In the genomic region with DNA sequence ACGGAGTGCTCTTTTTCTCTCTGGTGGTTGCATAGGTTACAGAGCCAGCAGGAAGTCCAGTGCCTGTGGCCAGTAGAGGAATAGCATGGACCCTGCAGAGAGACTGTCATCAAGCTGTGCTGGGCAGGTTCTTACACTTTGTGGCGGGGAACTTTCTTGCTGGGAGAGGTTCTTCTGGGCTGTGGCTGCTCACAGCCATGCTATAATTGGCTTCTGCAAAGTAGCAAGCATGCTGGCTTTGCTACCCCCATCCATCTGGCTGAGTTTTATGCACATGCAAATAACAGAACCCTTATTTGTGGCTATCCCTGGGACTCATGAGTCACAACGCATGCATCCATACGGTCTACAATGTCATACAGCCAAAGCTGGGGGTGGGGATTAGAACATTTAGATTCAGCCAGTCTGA, we compare ENCODE assay signal across 14 cellular contexts.
DNase-seq lines count a peak whose midpoint lies in the region; ATAC-seq and TF ChIP-seq lines count a peak whose summit lies in the region.
"Had no signal": no experiment of that assay in that cellular context is flagged by ENCODE, and none has a peak within 500 bp of the region (broad histone marks: within the 10 kb centered on the region; RNA-seq: fewer than 3 reads in every experiment).

No MANE protein-coding gene starts in this region.

- no peaks in the 10 kb centered on the region for H3K79me2 ChIP-seq in neural progenitor cell (ENCODE audit: low read depth)

- H3K4me1 ChIP-seq in neural progenitor cell = peaks cover 12% of the 10 kb centered on the region

- DNase-seq in ELF-1 (ENCODE audit: low read depth, low spot score) (peak; percentile 37), NCI-H69 (lab: John Stamatoyannopoulos, UW) (peak; percentile 90), epithelial cell of esophagus (ENCODE audit: low read depth) (peak; percentile 5), neural progenitor cell (ENCODE audit: low spot score) (peak; percentile 45), 8988T (no peak)
- no peak for DNase-seq in stimulated activated naive B cell treated with anti-CD40 and anti-IgM and Interleukin-4, amounts not matched to agents 10 μg/mL and 1 μg/mL and 100 μg/mL, for 72 hours
- DNase-seq: DND-41, naive B cell, NCI-H1930, T-helper 2 cell had no signal

- H3K27me3 ChIP-seq in neural progenitor cell = no peaks in the 10 kb centered on the region

- no peak overlapping the region for H3K9ac ChIP-seq in neural progenitor cell

- H3K4me3 ChIP-seq in epithelial cell of esophagus (ENCODE audit: low read length) = no peak overlapping the region
- H3K4me3 ChIP-seq in neural progenitor cell = no peak overlapping the region

- no peaks in the 10 kb centered on the region for H3K9me3 ChIP-seq in neural progenitor cell (ENCODE audit: low read depth)

- H3K9me3 Mint-ChIP-seq in neural progenitor cell = no peaks in the 10 kb centered on the region
- no peaks in the 10 kb centered on the region for H3K9me3 Mint-ChIP-seq in stimulated activated naive B cell treated with anti-CD40 and anti-IgM and Interleukin-4, amounts not matched to agents 10 μg/mL and 1 μg/mL and 100 μg/mL, for 72 hours
- H3K9me3 Mint-ChIP-seq: activated T-helper 1 cell treated with anti-CD3 and anti-CD28 coated beads, Interleukin-12 subunit alpha, Interleukin-12 subunit beta, Interleukin-2, Interleukin-4 antibody, amounts not matched to agents 30 ng/mL and 10 ng/mL and 1 ng/mL, durations not matched to agents 14 hours and 24 hours and 36 hours; naive B cell had no signal

- no peak overlapping the region for H3K4me2 ChIP-seq in neural progenitor cell

- H3K27me3 Mint-ChIP-seq in neural progenitor cell (ENCODE audit: insufficient read depth, low read depth) = no peaks in the 10 kb centered on the region
- H3K27me3 Mint-ChIP-seq in stimulated activated naive B cell treated with anti-CD40 and anti-IgM and Interleukin-4, amounts not matched to agents 10 μg/mL and 1 μg/mL and 100 μg/mL, for 72 hours = peaks cover 0 to 3% of the 10 kb centered on the region in 2 donors

- H3F3A ChIP-seq in neural progenitor cell (ENCODE audit: low read depth) = no peaks in the 10 kb centered on the region

- ATAC-seq in GM19455 (IDR thresholded peaks at IDR 0.05; ENCODE audit: unreplicated experiment) = no peak
- ATAC-seq in HG02852 (IDR thresholded peaks at IDR 0.05; ENCODE audit: unreplicated experiment) = no peak
- no peak for ATAC-seq in stimulated activated naive B cell treated with anti-CD40 and anti-IgM and Interleukin-4, amounts not matched to agents 10 μg/mL and 1 μg/mL and 100 μg/mL, for 72 hours (replicated peaks)
- ATAC-seq: esophagus mucosa had no signal

- H3K27ac ChIP-seq in neural progenitor cell = no peak overlapping the region

- no peaks in the 10 kb centered on the region for H3K36me3 Mint-ChIP-seq in neural progenitor cell
- no peaks in the 10 kb centered on the region for H3K36me3 Mint-ChIP-seq in stimulated activated naive B cell treated with anti-CD40 and anti-IgM and Interleukin-4, amounts not matched to agents 10 μg/mL and 1 μg/mL and 100 μg/mL, for 72 hours
- H3K36me3 Mint-ChIP-seq: naive B cell had no signal

- peaks cover 26% of the 10 kb centered on the region for H3K4me1 Mint-ChIP-seq in neural progenitor cell
- H3K4me1 Mint-ChIP-seq in stimulated activated naive B cell treated with anti-CD40 and anti-IgM and Interleukin-4, amounts not matched to agents 10 μg/mL and 1 μg/mL and 100 μg/mL, for 72 hours = no peaks in the 10 kb centered on the region
- H3K4me1 Mint-ChIP-seq: naive B cell had no signal

- TF ChIP-seq CTCF in epithelial cell of esophagus (IDR thresholded peaks at IDR 0.05; ENCODE audit: insufficient read depth, low read depth, low read length, missing control alignments) (no peak), neural progenitor cell (IDR thresholded peaks at IDR 0.05) (peak; percentile 0)

- no peak overlapping the region for H3K4me3 Mint-ChIP-seq in neural progenitor cell
- H3K4me3 Mint-ChIP-seq in stimulated activated naive B cell treated with anti-CD40 and anti-IgM and Interleukin-4, amounts not matched to agents 10 μg/mL and 1 μg/mL and 100 μg/mL, for 72 hours = no peak overlapping the region
- H3K4me3 Mint-ChIP-seq: activated T-helper 1 cell treated with anti-CD3 and anti-CD28 coated beads, Interleukin-12 subunit alpha, Interleukin-12 subunit beta, Interleukin-2, Interleukin-4 antibody, amounts not matched to agents 30 ng/mL and 10 ng/mL and 1 ng/mL, durations not matched to agents 14 hours and 24 hours and 36 hours; naive B cell had no signal

- no peak overlapping the region for H3K27ac Mint-ChIP-seq in neural progenitor cell
- no peak overlapping the region for H3K27ac Mint-ChIP-seq in stimulated activated naive B cell treated with anti-CD40 and anti-IgM and Interleukin-4, amounts not matched to agents 10 μg/mL and 1 μg/mL and 100 μg/mL, for 72 hours
- H3K27ac Mint-ChIP-seq: activated T-helper 1 cell treated with anti-CD3 and anti-CD28 coated beads, Interleukin-12 subunit alpha, Interleukin-12 subunit beta, Interleukin-2, Interleukin-4 antibody, amounts not matched to agents 30 ng/mL and 10 ng/mL and 1 ng/mL, durations not matched to agents 14 hours and 24 hours and 36 hours; naive B cell had no signal

- H3K36me3 ChIP-seq in neural progenitor cell = no peaks in the 10 kb centered on the region

- peak overlapping the region; percentile 43 for H2AFZ ChIP-seq in neural progenitor cell (replicated peaks)

- no peaks in the 10 kb centered on the region for H4K20me1 ChIP-seq in neural progenitor cell (ENCODE audit: low read depth)

Comparison
In these comparisons a context has a peak if more than half of its experiments do, and no peak if none do; other contexts are left out.
1. DNase-seq: peak in ELF-1 (single experiment), NCI-H69 (single experiment), epithelial cell of esophagus (single experiment) and neural progenitor cell (single experiment); none in 8988T (single experiment) and stimulated activated naive B cell treated with anti-CD40 and anti-IgM and Interleukin-4, amounts not matched to agents 10 μg/mL and 1 μg/mL and 100 μg/mL, for 72 hours (single experiment).